Comparison of ENCODE assay signal across 9 cellular contexts in genomic region chr5:16726538-16726946, GRCh38.
DNase-seq lines count a peak whose midpoint lies in the region; ATAC-seq and TF ChIP-seq lines count a peak whose summit lies in the region.
"Had no signal": no experiment of that assay in that cellular context is flagged by ENCODE, and none has a peak within 500 bp of the region (broad histone marks: within the 10 kb centered on the region; RNA-seq: fewer than 3 reads in every experiment).

No MANE protein-coding gene starts in this region.

- H3K4me3 ChIP-seq in CD8-positive, alpha-beta T cell (ENCODE audit: low read depth, low read length), result no peak overlapping the region
- H3K4me3 ChIP-seq in OCI-LY7 (ENCODE audit: low read depth, low read length, poor library complexity, severe bottlenecking), result no peak overlapping the region

- BruUV-seq in OCI-LY7 (replicated peaks; lab: Mats Ljungman, UMichigan), result no TSS peak

- no peaks in the 10 kb centered on the region for H3K9me3 ChIP-seq in CD8-positive, alpha-beta T cell (ENCODE audit: low read length)
- H3K9me3 ChIP-seq in OCI-LY7 (ENCODE audit: low read length), result no peaks in the 10 kb centered on the region

- DNase-seq in CD8-positive, alpha-beta T cell, result peak in 1 of 7 experiments; percentile 33
- DNase-seq in OCI-LY7 (ENCODE audit: low spot score) (peak; percentile 21), endothelial cell (ENCODE audit: low spot score) (peak; percentile 31), SKM-1 treated with dmso at 0.1 percent for 144 hours (lab: John Stamatoyannopoulos, UW; ENCODE audit: unreplicated experiment) (no peak), activated T-cell treated with anti-CD3 and anti-CD28 coated beads for 4 hours (no peak), C1 segment of cervical spinal cord (lab: John Stamatoyannopoulos, UW) (no peak)
- DNase-seq: cerebellar nuclear complex had no signal

- no peak overlapping the region for H3K4me2 ChIP-seq in OCI-LY7 (ENCODE audit: low read length)

- no peak overlapping the region for H3K27ac Mint-ChIP-seq in CD8-positive, alpha-beta T cell
- H3K27ac Mint-ChIP-seq in endothelial cell (ENCODE audit: unreplicated experiment), result peak overlapping the region; percentile 97

- TF ChIP-seq CTCF in CD8-positive, alpha-beta T cell (IDR thresholded peaks at IDR 0.05), result no peak
- no peak for TF ChIP-seq CTCF in OCI-LY7 (conservative IDR thresholded peaks at IDR 0.05; ENCODE audit: low read length)
- TF ChIP-seq CTCF in endothelial cell (IDR thresholded peaks at IDR 0.05; ENCODE audit: unreplicated experiment), result no peak

- no peaks in the 10 kb centered on the region for H3K9me2 ChIP-seq in OCI-LY7 (ENCODE audit: insufficient read depth, low read length)

- H4K20me1 ChIP-seq in OCI-LY7 (ENCODE audit: insufficient read depth, low read length), result no peaks in the 10 kb centered on the region

- H3K36me3 Mint-ChIP-seq in CD8-positive, alpha-beta T cell, result no peaks in the 10 kb centered on the region
- H3K36me3 Mint-ChIP-seq in endothelial cell (ENCODE audit: low read depth, unreplicated experiment), result peaks cover 27% of the 10 kb centered on the region

- peak; percentile 48 for ATAC-seq in CD8-positive, alpha-beta T cell
- ATAC-seq in GM19467 (IDR thresholded peaks at IDR 0.05; ENCODE audit: unreplicated experiment) (peak; percentile 54), GM18511 (IDR thresholded peaks at IDR 0.05; ENCODE audit: unreplicated experiment) (no peak)

- no peaks in the 10 kb centered on the region for H3K27me3 ChIP-seq in CD8-positive, alpha-beta T cell (ENCODE audit: insufficient read depth, low read length)

- no peaks in the 10 kb centered on the region for H3K36me3 ChIP-seq in CD8-positive, alpha-beta T cell (ENCODE audit: insufficient read depth, low read length)
- H3K36me3 ChIP-seq in OCI-LY7 (ENCODE audit: insufficient read depth, low read length), result no peaks in the 10 kb centered on the region

- intact Hi-C loops in CD8-positive, alpha-beta T cell (cut with DNase I, micrococcal nuclease), result no loop called here
- intact Hi-C loops in OCI-LY7 (cut with micrococcal nuclease; ENCODE audit: unreplicated experiment), result no loop called here

- no peak overlapping the region for H3K4me3 Mint-ChIP-seq in CD8-positive, alpha-beta T cell
- H3K4me3 Mint-ChIP-seq in endothelial cell (ENCODE audit: unreplicated experiment), result peak overlapping the region; percentile 42

- H3K27me3 Mint-ChIP-seq in CD8-positive, alpha-beta T cell (ENCODE audit: low read depth), result peaks cover 6% of the 10 kb centered on the region
- H3K27me3 Mint-ChIP-seq in endothelial cell (ENCODE audit: unreplicated experiment), result peaks cover 22% of the 10 kb centered on the region

- CTCF ChIA-PET in CD8-positive, alpha-beta T cell (lab: Charles Lee), result no interaction called here
- CTCF ChIA-PET in OCI-LY7 (lab: Charles Lee; ENCODE audit: unreplicated experiment), result interaction anchor here (0.6 kb wide), 1 partner anchor 18 kb away, joined by 3 read pairs; no protein-coding TSS in a partner anchor

- H3K27ac ChIP-seq in CD8-positive, alpha-beta T cell (ENCODE audit: low read depth, low read length), result no peak overlapping the region
- H3K27ac ChIP-seq in OCI-LY7 (ENCODE audit: low read depth, low read length, poor library complexity, severe bottlenecking), result no peak overlapping the region

- POLR2A ChIA-PET in CD8-positive, alpha-beta T cell (lab: Charles Lee), result interaction anchor here (1.3 kb wide), 1 partner anchor 110 kb away, joined by 5 read pairs; the partner anchor contains the start of gene RETREG1
- POLR2A ChIA-PET in OCI-LY7 (lab: Charles Lee), result interaction anchor here (0.6 kb wide), 2 partner anchors 21 to 109 kb away, joined by 3 to 4 read pairs; no protein-coding TSS in a partner anchor

- H3K79me2 ChIP-seq in OCI-LY7 (ENCODE audit: insufficient read depth, low read depth, low read length), result no peaks in the 10 kb centered on the region

- H3K9me3 Mint-ChIP-seq in CD8-positive, alpha-beta T cell, result peaks cover 7% of the 10 kb centered on the region
- H3K9me3 Mint-ChIP-seq in endothelial cell (ENCODE audit: unreplicated experiment), result no peaks in the 10 kb centered on the region

- peaks cover 7% of the 10 kb centered on the region for H3K4me1 ChIP-seq in CD8-positive, alpha-beta T cell (ENCODE audit: insufficient read depth, low read length)
- peaks cover 3% of the 10 kb centered on the region for H3K4me1 ChIP-seq in OCI-LY7 (ENCODE audit: insufficient read depth, low read length, poor library complexity, severe bottlenecking)

- peak overlapping the region; percentile 60; the same call in 1 of the 2 replicates for H2AFZ ChIP-seq in OCI-LY7 (ENCODE audit: low read length)

- peaks cover 10% of the 10 kb centered on the region for H3K4me1 Mint-ChIP-seq in CD8-positive, alpha-beta T cell (ENCODE audit: low read depth)
- peaks cover 73% of the 10 kb centered on the region for H3K4me1 Mint-ChIP-seq in endothelial cell (ENCODE audit: unreplicated experiment)

Comparison
In these comparisons a context has a peak if more than half of its experiments do, and no peak if none do; other contexts are left out.
1. DNase-seq: peak in OCI-LY7 (single experiment) and endothelial cell (single experiment); none in SKM-1 treated with dmso at 0.1 percent for 144 hours (single experiment), activated T-cell treated with anti-CD3 and anti-CD28 coated beads for 4 hours (single experiment) and C1 segment of cervical spinal cord (0 of 14).